ENCODE assay signal across 8 cellular contexts in genomic region chr15:90234519-90234988, GRCh38. TPM values are rescaled to one million over a fixed set of nuclear protein-coding genes. Genes with fewer than 3 reads are reported as not detected.
DNase-seq lines count a peak whose midpoint lies in the region; ATAC-seq, FAIRE-seq and TF ChIP-seq lines count a peak whose summit lies in the region.

No MANE protein-coding gene starts in this region.

- TF ChIP-seq CTCF in RWPE1 (conservative IDR thresholded peaks at IDR 0.05; ENCODE audit: low read depth) (no peak), GM13977 (IDR thresholded peaks at IDR 0.05; ENCODE audit: extremely low read depth, insufficient read depth, missing control alignments) (no peak)

- H3K27ac ChIP-seq in RWPE1, result peak overlapping the region; percentile 94

- DNase-seq in GM12892 (ENCODE audit: insufficient read length) (no peak), RWPE1 (ENCODE audit: low spot score) (peak; percentile 27), fibroblast of peridontal ligament (ENCODE audit: extremely low read depth) (peak; percentile 23), skeletal muscle cell (ENCODE audit: low read depth) (no peak), GM13977 (ENCODE audit: low spot score) (no peak)

- peak; percentile 70 for FAIRE-seq in GM12892 (lab: Jason Lieb, UNC)

- in situ Hi-C loops in GM13977 (cut with MboI; ENCODE audit: low pct_unique_long_range_greater_than_20kb, low sequenced_read_pairs, unreplicated experiment), result no loop called here

- no peak for TF ChIP-seq POLR2A in GM12892 (IDR thresholded peaks at IDR 0.05; ENCODE audit: low read depth, low read length)

- CTCF ChIA-PET in RWPE1 (lab: Yijun Ruan, JAX), result no interaction called here

- peak overlapping the region; percentile 94 for H3K4me3 ChIP-seq in skeletal muscle cell (ENCODE audit: low read depth, low read length)

- ATAC-seq in HG02852 (IDR thresholded peaks at IDR 0.05; ENCODE audit: unreplicated experiment), result no peak
- ATAC-seq in HG03025 (IDR thresholded peaks at IDR 0.05; ENCODE audit: low FRiP score, unreplicated experiment), result no peak
- ATAC-seq in GM21390 (IDR thresholded peaks at IDR 0.05; ENCODE audit: unreplicated experiment), result no peak

- POLR2A ChIA-PET in RWPE1 (lab: Yijun Ruan, JAX; ENCODE audit: low non-redundant PET), result interaction anchor here (0.5 to 2.0 kb wide), 5 partner anchors 10 to 72 kb away, joined by 3 to 7 read pairs (median 5); no protein-coding TSS in a partner anchor

RNA-seq across cellular contexts. Expression of gene GDPGP1, which starts 0.5 kb away (rescaled TPM):
- polyA plus RNA-seq in GM12892 (2012; ENCODE audit: missing spikeins), result 3.2 TPM

RNA-seq across cellular contexts. Expression of gene CIB1, which starts 0.8 kb away (rescaled TPM):
- polyA plus RNA-seq in GM12892 (2012; ENCODE audit: missing spikeins), result 82.3 TPM

RNA-seq across cellular contexts. Expression of gene TTLL13, which starts 14.8 kb away (rescaled TPM):
- polyA plus RNA-seq in GM12892 (2012; ENCODE audit: missing spikeins), result 0.23 TPM

RNA-seq across cellular contexts. Expression of gene NGRN, which starts 30.9 kb away (rescaled TPM):
- 14.8 TPM for polyA plus RNA-seq in GM12892 (2012; ENCODE audit: missing spikeins)

RNA-seq across cellular contexts. Expression of gene SEMA4B, which starts 33.4 kb away (rescaled TPM):
- 7.3 TPM for polyA plus RNA-seq in GM12892 (2012; ENCODE audit: missing spikeins)

Comparison
In these comparisons a context has a peak if more than half of its experiments do, and no peak if none do; other contexts are left out.
1. DNase-seq: peak in RWPE1 (single experiment) and fibroblast of peridontal ligament (single experiment); none in GM12892 (single experiment), skeletal muscle cell (single experiment) and GM13977 (single experiment).